ENCODE assay signal across 8 cellular contexts in the genomic region with DNA sequence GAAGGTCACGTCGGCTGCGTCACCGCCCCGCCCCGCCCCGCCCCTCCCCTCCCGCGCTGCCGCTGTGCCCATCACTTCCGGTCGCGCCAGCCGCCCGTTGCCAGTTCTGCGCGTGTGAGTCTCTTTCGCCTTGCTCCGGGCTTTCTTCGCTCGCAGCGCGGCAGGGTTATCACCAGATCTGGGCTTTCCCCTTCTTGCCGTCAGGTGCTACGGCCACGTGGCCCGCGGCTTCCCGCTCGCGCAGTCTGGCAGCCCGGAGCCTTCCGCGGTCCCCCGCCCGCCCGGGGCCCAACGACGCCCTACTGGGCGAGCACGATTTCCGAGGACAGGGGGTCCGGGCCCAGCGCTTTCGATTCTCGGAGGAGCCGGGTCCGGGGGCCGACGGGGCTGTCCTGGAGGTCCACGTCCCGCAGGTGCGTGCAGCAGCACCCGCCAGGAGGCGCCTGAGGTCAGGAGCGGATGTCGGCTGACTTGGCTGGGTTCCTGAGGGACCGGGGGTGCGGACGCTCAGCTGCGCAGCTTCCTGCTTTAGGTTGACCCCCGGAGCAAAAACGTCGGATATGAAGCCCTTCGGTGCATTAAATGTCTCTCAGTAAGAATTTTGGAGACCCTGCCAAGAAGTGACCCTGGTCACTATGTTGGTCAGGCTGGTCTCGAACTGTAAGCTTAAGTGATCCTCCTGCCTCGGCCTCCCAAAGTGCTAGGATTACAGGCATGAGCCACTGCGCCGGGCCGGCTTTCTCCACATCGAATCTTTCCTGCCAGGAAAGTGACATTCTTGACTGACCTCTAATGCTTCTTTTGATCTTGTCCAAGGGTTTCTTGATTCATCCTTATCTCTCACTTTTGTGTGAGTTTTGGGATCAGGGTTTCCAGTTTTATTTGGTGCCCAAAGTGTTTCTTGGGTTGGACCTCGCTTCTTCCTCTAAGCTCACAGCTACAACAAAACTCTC. TPM values are rescaled to one million over a fixed set of nuclear protein-coding genes. Genes with fewer than 3 reads are reported as not detected.
DNase-seq lines count a peak whose midpoint lies in the region; ATAC-seq and TF ChIP-seq lines count a peak whose summit lies in the region.

A gene with protein sequence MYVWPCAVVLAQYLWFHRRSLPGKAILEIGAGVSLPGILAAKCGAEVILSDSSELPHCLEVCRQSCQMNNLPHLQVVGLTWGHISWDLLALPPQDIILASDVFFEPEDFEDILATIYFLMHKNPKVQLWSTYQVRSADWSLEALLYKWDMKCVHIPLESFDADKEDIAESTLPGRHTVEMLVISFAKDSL (plus strand): TSS at position 74 of the 953 bp plus-strand sequence. CDS start 2,872 bp downstream, outside the sequence.

- intact Hi-C loops in colonic mucosa (cut with DNase I), result no loop called here

- H3K4me3 ChIP-seq in colonic mucosa, result peak within 1 kb of the TSS; percentile 98
- peak within 1 kb of the TSS; percentile 86 to 94 (median 93) for H3K4me3 ChIP-seq in liver (ENCODE audit: low read depth in 1 of 3, low read length in 3 of 3)

- TF ChIP-seq CTCF in colonic mucosa (IDR thresholded peaks at IDR 0.05) (peak; percentile 71), liver (IDR thresholded peaks at IDR 0.05; ENCODE audit: low read depth, low read length, missing input control) (peak; percentile 36)

- no peaks in the 10 kb centered on the region for H3K9me3 ChIP-seq in colonic mucosa
- H3K9me3 ChIP-seq in liver (ENCODE audit: control insufficient read depth in 4 of 4, low read length in 3 of 4), result no peaks in the 10 kb centered on the region

- 2% methylated on average over 72 of the region's 72 CpGs for WGBS in liver

- H3K27ac ChIP-seq in colonic mucosa (peak within 1 kb of the TSS; percentile 100), liver (ENCODE audit: low read depth in 1 of 2, low read length in 2 of 2) (peak within 1 kb of the TSS; percentile 100)

- no peaks in the 10 kb centered on the region for H3K27me3 ChIP-seq in colonic mucosa
- no peaks in the 10 kb centered on the region for H3K27me3 ChIP-seq in liver (ENCODE audit: control insufficient read depth in 4 of 4, insufficient read depth in 4 of 4, low read length in 3 of 4)

- peaks cover 7% of the 10 kb centered on the region for H3K4me1 ChIP-seq in colonic mucosa
- H3K4me1 ChIP-seq in liver (ENCODE audit: control insufficient read depth in 4 of 4, insufficient read depth in 4 of 4, low read length in 3 of 4), result peaks cover 12 to 25% (median 21%) of the 10 kb centered on the region in 4 donors

- peak within 1 kb of the TSS; percentile 94 to 99 for H3K9ac ChIP-seq in colonic mucosa (ENCODE audit: low read depth in 2 of 2, low read length in 2 of 2)
- peak within 1 kb of the TSS; percentile 90 to 96 for H3K9ac ChIP-seq in liver (ENCODE audit: low read depth in 1 of 2, low read length in 2 of 2)

- peak; percentile 42 for ATAC-seq in HG02840 (IDR thresholded peaks at IDR 0.05; ENCODE audit: low FRiP score, unreplicated experiment)

- H3K36me3 ChIP-seq in colonic mucosa (peaks cover 12% of the 10 kb centered on the region), liver (ENCODE audit: control insufficient read depth in 4 of 4, insufficient read depth in 3 of 4, low read depth in 1 of 4, low read length in 3 of 4) (peaks cover 11 to 21% (median 20%) of the 10 kb centered on the region in 4 donors)

- DNase-seq in NCI-H82 (lab: John Stamatoyannopoulos, UW) (peak; percentile 75), NCI-H82 treated with DMSO at 0.1 percent for 48 hours (lab: John Stamatoyannopoulos, UW; ENCODE audit: unreplicated experiment) (no peak), NCI-H146 treated with DMSO at 0.1 percent for 48 hours (lab: John Stamatoyannopoulos, UW; ENCODE audit: unreplicated experiment) (peak; percentile 58), colonic mucosa (peak; percentile 87)
- peak; percentile 55 to 62 for DNase-seq in activated CD4-positive, alpha-beta T cell treated with anti-CD3 and anti-CD28 coated beads for 24 hours (ENCODE audit: low read depth in 2 of 2)
- peak; percentile 43 to 61 (median 53) for DNase-seq in stimulated activated CD4-positive, alpha-beta T cell treated with anti-CD3 and anti-CD28 coated beads, TNF-alpha, amount 100 ng/mL, for 1 hour (ENCODE audit: low read depth in 3 of 3, low spot score in 1 of 3)

- peak in 1 of 2 donors; percentile 31 for TF ChIP-seq RAD21 in liver (IDR thresholded peaks at IDR 0.05)

TF ChIP-seq in liver, 16 proteins besides CTCF, POLR2A, EP300 and RAD21:
- TF ChIP-seq GABPA (IDR thresholded peaks at IDR 0.05 in 1 of 2, conservative IDR thresholded peaks at IDR 0.05 in 1 of 2) (peak; percentile 29 to 76), RXRA (IDR thresholded peaks at IDR 0.05) (peak; percentile 30 to 71), FOXA1 (IDR thresholded peaks at IDR 0.05) (no peak), EGR1 (IDR thresholded peaks at IDR 0.05; ENCODE audit: low read depth in 2 of 2) (no peak), JUND (IDR thresholded peaks at IDR 0.05) (peak in 1 of 2 donors; percentile 2), SP1 (IDR thresholded peaks at IDR 0.05) (no peak), FOXA2 (IDR thresholded peaks at IDR 0.05) (no peak), YY1 (IDR thresholded peaks at IDR 0.05) (no peak)
- TF ChIP-seq, protein P1, sequence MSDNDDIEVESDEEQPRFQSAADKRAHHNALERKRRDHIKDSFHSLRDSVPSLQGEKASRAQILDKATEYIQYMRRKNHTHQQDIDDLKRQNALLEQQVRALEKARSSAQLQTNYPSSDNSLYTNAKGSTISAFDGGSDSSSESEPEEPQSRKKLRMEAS (IDR thresholded peaks at IDR 0.05), result no peak
- TF ChIP-seq, protein P2, sequence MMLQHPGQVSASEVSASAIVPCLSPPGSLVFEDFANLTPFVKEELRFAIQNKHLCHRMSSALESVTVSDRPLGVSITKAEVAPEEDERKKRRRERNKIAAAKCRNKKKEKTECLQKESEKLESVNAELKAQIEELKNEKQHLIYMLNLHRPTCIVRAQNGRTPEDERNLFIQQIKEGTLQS (IDR thresholded peaks at IDR 0.05), result no peak
- TF ChIP-seq, protein P3, sequence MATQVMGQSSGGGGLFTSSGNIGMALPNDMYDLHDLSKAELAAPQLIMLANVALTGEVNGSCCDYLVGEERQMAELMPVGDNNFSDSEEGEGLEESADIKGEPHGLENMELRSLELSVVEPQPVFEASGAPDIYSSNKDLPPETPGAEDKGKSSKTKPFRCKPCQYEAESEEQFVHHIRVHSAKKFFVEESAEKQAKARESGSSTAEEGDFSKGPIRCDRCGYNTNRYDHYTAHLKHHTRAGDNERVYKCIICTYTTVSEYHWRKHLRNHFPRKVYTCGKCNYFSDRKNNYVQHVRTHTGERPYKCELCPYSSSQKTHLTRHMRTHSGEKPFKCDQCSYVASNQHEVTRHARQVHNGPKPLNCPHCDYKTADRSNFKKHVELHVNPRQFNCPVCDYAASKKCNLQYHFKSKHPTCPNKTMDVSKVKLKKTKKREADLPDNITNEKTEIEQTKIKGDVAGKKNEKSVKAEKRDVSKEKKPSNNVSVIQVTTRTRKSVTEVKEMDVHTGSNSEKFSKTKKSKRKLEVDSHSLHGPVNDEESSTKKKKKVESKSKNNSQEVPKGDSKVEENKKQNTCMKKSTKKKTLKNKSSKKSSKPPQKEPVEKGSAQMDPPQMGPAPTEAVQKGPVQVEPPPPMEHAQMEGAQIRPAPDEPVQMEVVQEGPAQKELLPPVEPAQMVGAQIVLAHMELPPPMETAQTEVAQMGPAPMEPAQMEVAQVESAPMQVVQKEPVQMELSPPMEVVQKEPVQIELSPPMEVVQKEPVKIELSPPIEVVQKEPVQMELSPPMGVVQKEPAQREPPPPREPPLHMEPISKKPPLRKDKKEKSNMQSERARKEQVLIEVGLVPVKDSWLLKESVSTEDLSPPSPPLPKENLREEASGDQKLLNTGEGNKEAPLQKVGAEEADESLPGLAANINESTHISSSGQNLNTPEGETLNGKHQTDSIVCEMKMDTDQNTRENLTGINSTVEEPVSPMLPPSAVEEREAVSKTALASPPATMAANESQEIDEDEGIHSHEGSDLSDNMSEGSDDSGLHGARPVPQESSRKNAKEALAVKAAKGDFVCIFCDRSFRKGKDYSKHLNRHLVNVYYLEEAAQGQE (IDR thresholded peaks at IDR 0.05), result peak; percentile 4

RNA-seq across cellular contexts. Expression of the gene that starts here (rescaled TPM):
- total RNA-seq in colonic mucosa (10 to 100 TPM; 21.7 to 29.7 TPM), liver (10 to 100 TPM; 15.6 to 17.4 TPM)
- 10 to 100 TPM; 26.8 to 37.2 TPM for polyA plus RNA-seq in liver
